Comparison of ENCODE assay signal across 8 cellular contexts in the genomic region with DNA sequence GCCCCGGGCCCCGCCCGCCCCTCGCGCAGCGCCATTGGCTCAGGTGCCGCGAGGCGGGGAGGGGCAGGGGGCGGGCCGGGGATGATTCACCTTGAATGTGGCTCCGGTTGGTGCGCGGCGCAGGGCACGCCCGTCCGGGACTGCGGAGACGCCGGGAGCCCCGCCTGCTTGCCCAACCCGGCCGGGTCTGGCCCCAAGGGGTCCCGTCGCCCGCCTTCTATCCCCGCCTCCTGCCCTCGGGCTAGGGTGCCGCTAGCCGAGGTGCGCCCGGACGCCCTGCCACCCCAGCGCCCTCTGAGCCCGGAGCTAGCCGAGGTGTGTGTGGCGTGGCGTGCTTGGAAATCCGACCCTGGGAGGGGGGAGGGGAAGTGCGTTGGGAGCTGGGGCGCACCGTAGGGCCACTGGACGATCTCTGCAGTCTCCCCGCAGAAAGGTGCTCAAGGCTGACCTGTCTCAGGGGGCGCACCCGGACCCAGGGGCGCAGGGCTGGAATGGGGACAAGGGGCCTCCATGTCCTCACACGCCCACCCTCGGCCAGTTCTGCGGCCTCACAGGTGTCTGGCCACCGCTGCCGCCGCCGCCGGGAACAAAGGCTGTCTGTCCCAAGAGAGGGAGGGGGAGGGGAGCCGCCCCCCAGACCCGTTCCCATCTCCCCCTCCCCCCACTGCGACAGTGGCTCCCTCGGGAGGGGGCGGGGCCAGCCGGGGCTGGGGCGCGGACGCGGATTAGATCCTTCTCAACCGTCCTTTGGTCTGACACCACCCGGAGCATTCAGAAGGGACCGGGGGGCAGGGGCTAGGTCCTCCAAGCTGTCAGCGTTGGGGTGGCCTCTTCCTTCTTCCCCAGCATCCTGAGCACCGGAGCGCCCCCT.
A peak's percentile ranks its signal among the peaks of the same experiment; 100 is the strongest.
DNase-seq lines count a peak whose midpoint lies in the region; ATAC-seq and TF ChIP-seq lines count a peak whose summit lies in the region.

No MANE protein-coding gene starts in this region.

- H3K9me3 ChIP-seq in MG63, result no peaks in the 10 kb centered on the region
- H3K9me3 ChIP-seq in SK-N-SH, result no peaks in the 10 kb centered on the region

- TF ChIP-seq CTCF in SK-N-SH (IDR thresholded peaks at IDR 0.05), result no peak

- H3K9me2 ChIP-seq in SK-N-SH, result no peaks in the 10 kb centered on the region

- H3K4me2 ChIP-seq in SK-N-SH, result peak overlapping the region; percentile 94

- DNase-seq in MG63, result peak; percentile 88
- DNase-seq in SK-N-SH, result peak; percentile 83
- DNase-seq in activated naive CD4-positive, alpha-beta T cell treated with anti-CD3 and anti-CD28 coated beads, Interleukin-2, amount 50 U/mL, for 16 hours, result peak; percentile 84
- DNase-seq in kidney glomerular epithelial cell (lab: John Stamatoyannopoulos, UW), result peak; percentile 55
- peak; percentile 64 to 71 for DNase-seq in stimulated activated CD4-positive, alpha-beta T cell treated with anti-CD3 and anti-CD28 coated beads, Interleukin-2, amount 100 ng/mL, for 48 hours
- no peak for DNase-seq in mesenteric fat pad (ENCODE audit: low spot score)

- H3K27ac ChIP-seq in SK-N-SH (ENCODE audit: low read depth in 2 of 2, low read length in 1 of 2), result no peak overlapping the region

- no peak for TF ChIP-seq EP300 in SK-N-SH (IDR thresholded peaks at IDR 0.05; ENCODE audit: borderline replicate concordance in 1 of 2, low read depth in 1 of 2, low read length in 1 of 2)

- peak overlapping the region; percentile 91; the same call in 1 of the 2 replicates for H2AFZ ChIP-seq in SK-N-SH (ENCODE audit: low read depth)

- peaks cover 0 to 32% of the 10 kb centered on the region in 2 experiments; a peak in 1 of 4 replicates for H3K4me1 ChIP-seq in SK-N-SH (ENCODE audit: control insufficient read depth in 1 of 2, insufficient read depth in 2 of 2, low read depth in 1 of 2, low read length in 1 of 2)

- 2% methylated on average over 26 of the region's 72 CpGs for WGBS in SK-N-SH (ENCODE audit: low lambda C conversion rate)

- peaks cover 17% of the 10 kb centered on the region; the same call in 1 of the 2 replicates for H4K20me1 ChIP-seq in SK-N-SH (ENCODE audit: insufficient read depth)

- peaks cover 4% of the 10 kb centered on the region for H3F3A ChIP-seq in SK-N-SH (replicated peaks; ENCODE audit: insufficient read depth)

- H3K4me3 ChIP-seq in MG63 (peak overlapping the region; percentile 66), SK-N-SH (ENCODE audit: low read depth in 2 of 2, low read length in 1 of 2) (peak overlapping the region; percentile 63 to 91)

- ATAC-seq in GM19395 (IDR thresholded peaks at IDR 0.05; ENCODE audit: unreplicated experiment) (peak; percentile 50), GM21717 (IDR thresholded peaks at IDR 0.05; ENCODE audit: unreplicated experiment) (no peak)

- peak overlapping the region; percentile 53; the same call in 1 of the 2 replicates for H3K9ac ChIP-seq in SK-N-SH

- H3K27me3 ChIP-seq in MG63, result peaks cover 3% of the 10 kb centered on the region; the same call in 1 of the 2 replicates
- peaks cover 45% of the 10 kb centered on the region for H3K27me3 ChIP-seq in SK-N-SH (ENCODE audit: insufficient read depth)

- TF ChIP-seq RAD21 in SK-N-SH (IDR thresholded peaks at IDR 0.05; ENCODE audit: low read length), result no peak

- POLR2A ChIA-PET in SK-N-SH (lab: Yijun Ruan, JAX), result interaction anchor here (1.0 to 1.1 kb wide), 2 partner anchors 44 to 168 kb away, joined by 3 to 4 read pairs; no protein-coding TSS in a partner anchor

- H3K36me3 ChIP-seq in MG63, result no peaks in the 10 kb centered on the region
- no peaks in the 10 kb centered on the region for H3K36me3 ChIP-seq in SK-N-SH (replicated peaks in 1 of 2; ENCODE audit: control insufficient read depth in 1 of 2, insufficient read depth in 2 of 2, low read length in 1 of 2)

- CTCF ChIA-PET in SK-N-SH (lab: Yijun Ruan, JAX), result interaction anchor here (1.0 to 2.6 kb wide), 8 partner anchors 9 to 138 kb away, joined by 3 to 18 read pairs (median 4); no protein-coding TSS in a partner anchor

- H3K79me2 ChIP-seq in SK-N-SH (ENCODE audit: insufficient read depth), result peaks cover 18% of the 10 kb centered on the region; the same call in 1 of the 2 replicates

TF ChIP-seq in SK-N-SH, 30 proteins besides CTCF, POLR2A, EP300 and RAD21:
- TF ChIP-seq GABPA (IDR thresholded peaks at IDR 0.05; ENCODE audit: low read depth), result no peak; the same call in 1 of the 2 replicates
- TF ChIP-seq FOSL2 (IDR thresholded peaks at IDR 0.05; ENCODE audit: borderline replicate concordance, low read depth), result peak; percentile 17; the same call in 1 of the 2 replicates
